Comparison of ENCODE assay signal across 16 cellular contexts in genomic region chr17:38424297-38424972, GRCh38. TPM values are rescaled to one million over a fixed set of nuclear protein-coding genes. Genes with fewer than 3 reads are reported as not detected.
DNase-seq lines count a peak whose midpoint lies in the region; ATAC-seq, FAIRE-seq and TF ChIP-seq lines count a peak whose summit lies in the region.
"Had no signal": no experiment of that assay in that cellular context is flagged by ENCODE, and none has a peak within 500 bp of the region (broad histone marks: within the 10 kb centered on the region; RNA-seq: fewer than 3 reads in every experiment).

No MANE protein-coding gene starts in this region.

- H3K9me3 ChIP-seq in astrocyte (ENCODE audit: insufficient read depth, low read depth, low read length) (no peaks in the 10 kb centered on the region), left lung (no peaks in the 10 kb centered on the region), stomach smooth muscle (ENCODE audit: control insufficient read depth in 2 of 2, low read length in 2 of 2) (no peaks in the 10 kb centered on the region), Karpas-422 (ENCODE audit: low read length) (no peaks in the 10 kb centered on the region)

- DNase-seq in GM23338 (ENCODE audit: low spot score) = no peak
- DNase-seq in astrocyte (ENCODE audit: low read depth) = no peak
- DNase-seq in left lung = no peak
- no peak for DNase-seq in pons (ENCODE audit: low spot score)
- DNase-seq in Karpas-422 = no peak
- DNase-seq in NCI-H2196 (lab: John Stamatoyannopoulos, UW; ENCODE audit: unreplicated experiment) = no peak
- DNase-seq: GOT3, NCI-H1436 treated with DMSO at 0.1 percent for 48 hours had no signal

- intact Hi-C loops in left lung (cut with DNase I) = no loop called here

- no peak overlapping the region; the same call in 2 of the 3 replicates for H3K4me3 Mint-ChIP-seq in GM23338
- peak overlapping the region; percentile 23 for H3K4me3 Mint-ChIP-seq in astrocyte (ENCODE audit: unreplicated experiment)
- H3K4me3 Mint-ChIP-seq: activated CD8-positive, alpha-beta memory T cell treated with anti-CD3 and anti-CD28 coated beads, Interleukin-2, amount 10 ng/mL, durations not matched to agents 7 days and 5 days; stimulated activated naive B cell treated with anti-CD40 and anti-IgM and Interleukin-4, amounts not matched to agents 10 μg/mL and 1 μg/mL and 100 μg/mL, for 72 hours; T-helper 2 cell treated with Interferon-gamma antibody and Interleukin-4, amounts not matched to agents 5 μg/mL and 100 μg/mL, for 36 hours had no signal

- peaks cover 22% of the 10 kb centered on the region; the same call in 1 of the 2 replicates for H3F3A ChIP-seq in GM23338 (replicated peaks; ENCODE audit: low read depth)

- H3K4me1 ChIP-seq in GM23338 (ENCODE audit: insufficient read depth) (peaks cover 70% of the 10 kb centered on the region), astrocyte (ENCODE audit: insufficient read depth, low read length) (peaks cover 38% of the 10 kb centered on the region), left lung (peaks cover 0 to 42% of the 10 kb centered on the region in 2 donors), stomach smooth muscle (ENCODE audit: control insufficient read depth, insufficient read depth, low read length) (peaks cover 73% of the 10 kb centered on the region), Karpas-422 (ENCODE audit: low read length) (peaks cover 24% of the 10 kb centered on the region)

- H3K9ac ChIP-seq in astrocyte (ENCODE audit: low read length) = no peak overlapping the region
- peak overlapping the region; percentile 4 to 29 for H3K9ac ChIP-seq in stomach smooth muscle (ENCODE audit: low read length in 2 of 2)
- H3K9ac ChIP-seq in Karpas-422 (ENCODE audit: low read length) = no peak overlapping the region
- H3K9ac ChIP-seq: parathyroid adenoma had no signal

- H3K36me3 Mint-ChIP-seq in GM23338 (ENCODE audit: low read depth) = peaks cover 5% of the 10 kb centered on the region; the same call in 2 of the 3 replicates
- H3K36me3 Mint-ChIP-seq in astrocyte (ENCODE audit: low read depth, unreplicated experiment) = no peaks in the 10 kb centered on the region
- H3K36me3 Mint-ChIP-seq: activated CD8-positive, alpha-beta memory T cell treated with anti-CD3 and anti-CD28 coated beads, Interleukin-2, amount 10 ng/mL, durations not matched to agents 7 days and 5 days; stimulated activated naive B cell treated with anti-CD40 and anti-IgM and Interleukin-4, amounts not matched to agents 10 μg/mL and 1 μg/mL and 100 μg/mL, for 72 hours had no signal

- no peak for ATAC-seq in GM23338
- no peak for ATAC-seq in left lung
- ATAC-seq in GM19397 (IDR thresholded peaks at IDR 0.05; ENCODE audit: unreplicated experiment) = no peak

- H3K36me3 ChIP-seq in GM23338 (ENCODE audit: insufficient read depth) (no peaks in the 10 kb centered on the region), astrocyte (ENCODE audit: insufficient read depth, low read length) (no peaks in the 10 kb centered on the region), left lung (no peaks in the 10 kb centered on the region), stomach smooth muscle (ENCODE audit: control insufficient read depth in 2 of 2, insufficient read depth in 2 of 2, low read length in 2 of 2) (no peaks in the 10 kb centered on the region), Karpas-422 (ENCODE audit: insufficient read depth, low read length) (no peaks in the 10 kb centered on the region)

- no peaks in the 10 kb centered on the region; the same call in 2 of the 3 replicates for H3K9me3 Mint-ChIP-seq in GM23338
- H3K9me3 Mint-ChIP-seq in astrocyte (ENCODE audit: unreplicated experiment) = no peaks in the 10 kb centered on the region
- H3K9me3 Mint-ChIP-seq: stimulated activated naive B cell treated with anti-CD40 and anti-IgM and Interleukin-4, amounts not matched to agents 10 μg/mL and 1 μg/mL and 100 μg/mL, for 72 hours; T-helper 2 cell treated with Interferon-gamma antibody and Interleukin-4, amounts not matched to agents 5 μg/mL and 100 μg/mL, for 36 hours had no signal

- H3K9me2 ChIP-seq in GM23338 (ENCODE audit: insufficient read depth) (no peaks in the 10 kb centered on the region), Karpas-422 (replicated peaks; ENCODE audit: insufficient read depth, low read length) (no peaks in the 10 kb centered on the region)

- H3K27ac ChIP-seq in GM23338 (ENCODE audit: low read depth) (no peak overlapping the region), astrocyte (ENCODE audit: low read depth, low read length) (no peak overlapping the region), left lung (peak overlapping the region; percentile 26 to 60), stomach smooth muscle (ENCODE audit: low read length) (peak overlapping the region; percentile 94), Karpas-422 (ENCODE audit: low read length) (no peak overlapping the region)

- no peak overlapping the region for H3K4me3 ChIP-seq in GM23338
- no peak overlapping the region for H3K4me3 ChIP-seq in astrocyte (ENCODE audit: insufficient read depth, low read depth, low read length)
- no peak overlapping the region for H3K4me3 ChIP-seq in left lung
- H3K4me3 ChIP-seq in stomach smooth muscle (ENCODE audit: low read length in 2 of 2) = no peak overlapping the region
- H3K4me3 ChIP-seq in Karpas-422 (ENCODE audit: low read length) = no peak overlapping the region

- H3K27me3 ChIP-seq in GM23338 (ENCODE audit: insufficient read depth) (peaks cover 5% of the 10 kb centered on the region; the same call in 1 of the 2 replicates), astrocyte (ENCODE audit: insufficient read depth, low read length) (peaks cover 5% of the 10 kb centered on the region), left lung (peaks cover 0 to 40% of the 10 kb centered on the region in 2 donors), stomach smooth muscle (ENCODE audit: control insufficient read depth in 1 of 2, insufficient read depth in 2 of 2, low read length in 2 of 2) (no peaks in the 10 kb centered on the region), Karpas-422 (ENCODE audit: low read length) (no peaks in the 10 kb centered on the region)

- H3K27ac Mint-ChIP-seq in GM23338 = peak overlapping the region; percentile 74
- no peak overlapping the region for H3K27ac Mint-ChIP-seq in astrocyte (ENCODE audit: unreplicated experiment)
- H3K27ac Mint-ChIP-seq: activated CD8-positive, alpha-beta memory T cell treated with anti-CD3 and anti-CD28 coated beads, Interleukin-2, amount 10 ng/mL, durations not matched to agents 7 days and 5 days; stimulated activated naive B cell treated with anti-CD40 and anti-IgM and Interleukin-4, amounts not matched to agents 10 μg/mL and 1 μg/mL and 100 μg/mL, for 72 hours; T-helper 2 cell treated with Interferon-gamma antibody and Interleukin-4, amounts not matched to agents 5 μg/mL and 100 μg/mL, for 36 hours had no signal

- H3K79me2 ChIP-seq in GM23338 (replicated peaks; ENCODE audit: insufficient read depth) (peaks cover 43% of the 10 kb centered on the region), astrocyte (ENCODE audit: insufficient read depth, low read length) (peaks cover 21% of the 10 kb centered on the region), Karpas-422 (ENCODE audit: low read length) (no peaks in the 10 kb centered on the region)

- no peak for FAIRE-seq in astrocyte (lab: Jason Lieb, UNC)
- FAIRE-seq: G401.6, GM12891 had no signal

- no peak overlapping the region for H2AFZ ChIP-seq in GM23338
- H2AFZ ChIP-seq in astrocyte (ENCODE audit: low read depth, low read length) = no peak overlapping the region
- no peak overlapping the region for H2AFZ ChIP-seq in Karpas-422 (ENCODE audit: low read length)
- H2AFZ ChIP-seq: parathyroid adenoma had no signal

- no peaks in the 10 kb centered on the region for H4K20me1 ChIP-seq in GM23338 (replicated peaks; ENCODE audit: insufficient read depth)
- H4K20me1 ChIP-seq in astrocyte (ENCODE audit: insufficient read depth, low read length) = peaks cover 5% of the 10 kb centered on the region
- no peaks in the 10 kb centered on the region for H4K20me1 ChIP-seq in Karpas-422 (ENCODE audit: insufficient read depth, low read depth, low read length)

- H3K4me2 ChIP-seq in GM23338 (no peak overlapping the region), astrocyte (ENCODE audit: low read length) (no peak overlapping the region), Karpas-422 (ENCODE audit: low read depth, low read length, poor library complexity, severe bottlenecking) (no peak overlapping the region)

- H3K4me1 Mint-ChIP-seq in GM23338 (peaks cover 84% of the 10 kb centered on the region), astrocyte (ENCODE audit: low read depth, unreplicated experiment) (peaks cover 27% of the 10 kb centered on the region)

- peaks cover 44% of the 10 kb centered on the region for H3K27me3 Mint-ChIP-seq in GM23338 (ENCODE audit: insufficient read depth, low read depth, poor library complexity)
- H3K27me3 Mint-ChIP-seq in astrocyte (ENCODE audit: low read depth, unreplicated experiment) = peaks cover 1% of the 10 kb centered on the region

- TF ChIP-seq CTCF in GM23338 (conservative IDR thresholded peaks at IDR 0.05; ENCODE audit: low read depth in 2 of 2) (no peak), astrocyte (IDR thresholded peaks at IDR 0.05; ENCODE audit: insufficient read depth, low read depth, low read length) (no peak), left lung (IDR thresholded peaks at IDR 0.05) (no peak)

RNA-seq across cellular contexts. Expression of gene ARHGAP23, which starts 3.8 kb away (rescaled TPM):
- total RNA-seq in GM23338 (2014; rRNA removed; shearing (Covaris generic)) = 116 and 150 TPM in 2 replicates
- 21.4 and 24.1 TPM in 2 replicates for polyA plus RNA-seq in GM23338 (2016; fragmentation: Nextera tagmentation; extraction: Ambion mirVana)
- total RNA-seq in astrocyte (88.5 and 118 TPM in 2 replicates), left lung (10 to 100 TPM; 49.1 to 51.0 TPM)
- 0.04 and 0.54 TPM in 2 replicates for total RNA-seq in Karpas-422 (2014; rRNA removed; shearing (Covaris generic); ENCODE audit: low replicate concordance)

Comparison
In these comparisons a context has a peak if more than half of its experiments do, and no peak if none do; other contexts are left out.
1. H3K27ac ChIP-seq: peak in left lung (2 of 2) and stomach smooth muscle (single experiment); none in GM23338 (single experiment), astrocyte (single experiment) and Karpas-422 (single experiment).
2. H3K9ac ChIP-seq: peak in stomach smooth muscle (2 of 2); none in astrocyte (single experiment) and Karpas-422 (single experiment).
3. RNA of gene ARHGAP23, which starts 3.8 kb away (total RNA-seq): 116 to 150 TPM in GM23338, 88.5 to 118 TPM in astrocyte and 49.1 to 51.0 TPM in left lung; 0.04 to 0.54 TPM in Karpas-422; every median in the first group is over 10 times any median in the second.